5 cellular contexts compared by ENCODE assay signal in genomic region chr4:79259242-79259641, GRCh38.
"Had no signal": no experiment of that assay in that cellular context is flagged by ENCODE, and none has a peak within 500 bp of the region (broad histone marks: within the 10 kb centered on the region; RNA-seq: fewer than 3 reads in every experiment).

No MANE protein-coding gene starts in this region.

- ATAC-seq: GM23338, HepG2 had no signal

- H3K4me2 ChIP-seq: GM23338 had no signal

- H3K4me3 ChIP-seq: GM23338 had no signal

- H2AFZ ChIP-seq: GM23338 had no signal

- DNase-seq: H9, HCEC 1CT had no signal

- H3K27ac ChIP-seq: HL-60 had no signal
